Comparison of ENCODE assay signal across 13 cellular contexts in genomic region chr17:2086306-2086705, GRCh38. TPM values are rescaled to one million over a fixed set of nuclear protein-coding genes. Genes with fewer than 3 reads are reported as not detected.
DNase-seq lines count a peak whose midpoint lies in the region; ATAC-seq and TF ChIP-seq lines count a peak whose summit lies in the region.
"Had no signal": no experiment of that assay in that cellular context is flagged by ENCODE, and none has a peak within 500 bp of the region (broad histone marks: within the 10 kb centered on the region; RNA-seq: fewer than 3 reads in every experiment).

No MANE protein-coding gene starts in this region.

- peaks cover 10% of the 10 kb centered on the region for H3K36me3 ChIP-seq in right atrium auricular region
- peaks cover 7 to 20% of the 10 kb centered on the region in 2 donors for H3K36me3 ChIP-seq in ascending aorta
- H3K36me3 ChIP-seq in neural cell (ENCODE audit: insufficient read depth, low read length) = no peaks in the 10 kb centered on the region
- no peaks in the 10 kb centered on the region for H3K36me3 ChIP-seq in uterus

- DNase-seq in right atrium auricular region (ENCODE audit: low spot score) (no peak), left ventricle myocardium superior (no peak), ascending aorta (ENCODE audit: low spot score in 2 of 2) (no peak), uterus (no peak), SKM-1 treated with dmso at 0.1 percent for 144 hours (lab: John Stamatoyannopoulos, UW; ENCODE audit: unreplicated experiment) (no peak)
- DNase-seq: activated gamma-delta T cell treated with Interleukin-2 at 50 U/mL for 16 hours, cortex of kidney, GDM1, islet precursor cell, SIG-M5 had no signal

- H3K79me2 ChIP-seq in neural cell (replicated peaks; ENCODE audit: insufficient read depth, low read length) = no peaks in the 10 kb centered on the region

- no peak overlapping the region for H3K9ac ChIP-seq in neural cell (ENCODE audit: low read length)

- ATAC-seq in left ventricle myocardium superior = no peak
- no peak for ATAC-seq in GM18867 (IDR thresholded peaks at IDR 0.05; ENCODE audit: unreplicated experiment)
- ATAC-seq in activated CD4-positive, CD25-positive, alpha-beta regulatory T cell treated with anti-CD3 and anti-CD28 coated beads, Interleukin-2, amount 50 U/mL, for 24 hours = no peak

- H3K9me2 ChIP-seq in neural cell (ENCODE audit: insufficient read depth, low read length) = no peaks in the 10 kb centered on the region

- TF ChIP-seq POLR2A in uterus (IDR thresholded peaks at IDR 0.05) = no peak

- peaks cover 0 to 91% of the 10 kb centered on the region in 2 donors for H3K4me1 ChIP-seq in right atrium auricular region
- peaks cover 0 to 48% of the 10 kb centered on the region in 2 donors for H3K4me1 ChIP-seq in ascending aorta
- H3K4me1 ChIP-seq in uterus = peaks cover 27 to 28% of the 10 kb centered on the region in 2 donors

- no peak for TF ChIP-seq EP300 in neural cell (conservative IDR thresholded peaks at IDR 0.05; ENCODE audit: poor library complexity, severe bottlenecking)

- no peak overlapping the region for H3K4me3 ChIP-seq in right atrium auricular region
- H3K4me3 ChIP-seq in ascending aorta = no peak overlapping the region
- H3K4me3 ChIP-seq in neural cell (ENCODE audit: low read length) = peak overlapping the region; percentile 3
- H3K4me3 ChIP-seq in uterus = no peak overlapping the region

- H3K27me3 ChIP-seq in right atrium auricular region (no peaks in the 10 kb centered on the region), ascending aorta (no peaks in the 10 kb centered on the region), neural cell (ENCODE audit: insufficient read depth, low read depth, low read length) (no peaks in the 10 kb centered on the region), uterus (no peaks in the 10 kb centered on the region)

- H3K9me3 ChIP-seq in right atrium auricular region = no peaks in the 10 kb centered on the region
- H3K9me3 ChIP-seq in ascending aorta = no peaks in the 10 kb centered on the region
- H3K9me3 ChIP-seq in neural cell (ENCODE audit: low read length) = no peaks in the 10 kb centered on the region
- no peaks in the 10 kb centered on the region for H3K9me3 ChIP-seq in uterus

- intact Hi-C loops in left ventricle myocardium superior (cut with micrococcal nuclease) (no loop called here), ascending aorta (cut with DNase I) (no loop called here), uterus (cut with DNase I; ENCODE audit: low total_unique reads) (no loop called here)

- H3F3A ChIP-seq in neural cell (ENCODE audit: insufficient read depth, low read length, poor library complexity, severe bottlenecking) = no peaks in the 10 kb centered on the region

- peak overlapping the region; percentile 76 to 89 for H3K27ac ChIP-seq in right atrium auricular region
- peak overlapping the region; percentile 1 to 59 for H3K27ac ChIP-seq in ascending aorta
- peak overlapping the region; percentile 6 for H3K27ac ChIP-seq in neural cell (ENCODE audit: low read length)
- H3K27ac ChIP-seq in uterus = peak overlapping the region; percentile 85 to 89

- no peak for TF ChIP-seq RAD21 in neural cell (conservative IDR thresholded peaks at IDR 0.05)

- no peak for TF ChIP-seq CTCF in right atrium auricular region (IDR thresholded peaks at IDR 0.05)
- TF ChIP-seq CTCF in ascending aorta (IDR thresholded peaks at IDR 0.05) = no peak
- no peak for TF ChIP-seq CTCF in neural cell (IDR thresholded peaks at IDR 0.05; ENCODE audit: poor library complexity, severe bottlenecking)
- TF ChIP-seq CTCF in uterus (IDR thresholded peaks at IDR 0.05) = no peak

- H4K20me1 ChIP-seq in neural cell (ENCODE audit: insufficient read depth) = no peaks in the 10 kb centered on the region

- H2AFZ ChIP-seq in neural cell (ENCODE audit: low read depth, low read length) = no peak overlapping the region

- H3K4me2 ChIP-seq in neural cell (ENCODE audit: low read length) = no peak overlapping the region

TF ChIP-seq in neural cell, 6 proteins besides CTCF, POLR2A, EP300 and RAD21:
- no peak for TF ChIP-seq SMC3 (conservative IDR thresholded peaks at IDR 0.05; ENCODE audit: poor library complexity)
- no peak for TF ChIP-seq POLR2AphosphoS5 (IDR thresholded peaks at IDR 0.05)
- no peak for TF ChIP-seq MXI1 (conservative IDR thresholded peaks at IDR 0.05; ENCODE audit: poor library complexity, severe bottlenecking)
- TF ChIP-seq TAF1 (IDR thresholded peaks at IDR 0.05; ENCODE audit: low read depth) = no peak
- TF ChIP-seq REST (IDR thresholded peaks at IDR 0.05; ENCODE audit: borderline replicate concordance) = no peak
- no peak for TF ChIP-seq EZH2 (IDR thresholded peaks at IDR 0.05; ENCODE audit: borderline replicate concordance, insufficient read depth, low read length, poor library complexity, severe bottlenecking)
TF ChIP-seq in neural cell: peak in this region for 0.

RNA-seq across cellular contexts. Expression of gene HIC1, which starts 31.4 kb away (rescaled TPM):
- total RNA-seq in right atrium auricular region (10 to 100 TPM; 15.5 to 18.0 TPM), left ventricle myocardium superior (19.0 TPM), ascending aorta (131 TPM), uterus (10 to 100 TPM; 21.8 to 86.9 (median 54.2) TPM)
- polyA plus RNA-seq in neural cell = 1.7 and 2.8 TPM in 2 replicates
- 3.8 and 6.1 TPM in 2 replicates for polyA minus RNA-seq in neural cell

RNA-seq across cellular contexts. Expression of gene OVCA2, which starts 44.5 kb away (rescaled TPM):
- total RNA-seq in right atrium auricular region (10 to 100 TPM; 29.6 to 31.7 TPM), left ventricle myocardium superior (14.4 TPM), ascending aorta (71.3 TPM), uterus (10 to 100 TPM in 3 of 4 donors, 1 to 10 TPM in 1; 7.9 to 27.4 (median 19.8) TPM)
- 48.6 and 54.4 TPM in 2 replicates for polyA plus RNA-seq in neural cell
- 28.4 and 31.9 TPM in 2 replicates for polyA minus RNA-seq in neural cell

RNA-seq across cellular contexts. Expression of gene DPH1, which starts 56.4 kb away (rescaled TPM):
- total RNA-seq in right atrium auricular region = 10 to 100 TPM; 17.2 to 21.6 TPM
- total RNA-seq in left ventricle myocardium superior = 28.9 TPM
- total RNA-seq in ascending aorta = 125 TPM
- polyA plus RNA-seq in neural cell = 42.1 and 44.8 TPM in 2 replicates
- polyA minus RNA-seq in neural cell = 22.6 and 28.5 TPM in 2 replicates
- total RNA-seq in uterus = 100 to 1,000 TPM in 1 of 4 donors, 10 to 100 TPM in 3; 26.8 to 121 (median 49.1) TPM

Comparison
In these comparisons a context has a peak if more than half of its experiments do, and no peak if none do; other contexts are left out.
1. H3K27ac ChIP-seq: peak in every context shown above with its lines; median percentile 87 in uterus; 82 in right atrium auricular region; 30 in ascending aorta; 6 in neural cell.